Comparison of ENCODE assay signal across 8 cellular contexts in the genomic region with DNA sequence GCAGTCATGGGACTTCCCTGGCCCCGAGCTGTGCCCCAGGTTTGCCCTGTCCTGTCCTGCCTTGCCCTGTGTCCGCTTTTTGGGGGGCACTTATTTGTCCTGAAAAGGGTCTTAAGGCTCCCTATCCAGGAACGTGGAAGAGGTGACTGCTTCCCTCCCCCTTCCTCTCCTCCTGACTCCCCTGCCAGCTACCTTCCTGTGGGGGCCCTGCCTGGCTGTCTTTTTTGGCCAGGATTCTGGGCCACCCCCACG. TPM values are rescaled to one million over a fixed set of nuclear protein-coding genes. Genes with fewer than 3 reads are reported as not detected.
DNase-seq lines count a peak whose midpoint lies in the region; ATAC-seq and TF ChIP-seq lines count a peak whose summit lies in the region.

No MANE protein-coding gene starts in this region.

- H3K4me1 ChIP-seq in Loucy (ENCODE audit: insufficient read depth, low read length, poor library complexity, severe bottlenecking) (peaks cover 34% of the 10 kb centered on the region), muscle layer of duodenum (ENCODE audit: control insufficient read depth in 1 of 2, insufficient read depth in 2 of 2, low read length in 2 of 2) (peaks cover 16% of the 10 kb centered on the region in 2 donors)

- H3K27ac ChIP-seq in caudate nucleus (ENCODE audit: low read depth, low read length), result peak overlapping the region; percentile 99
- H3K27ac ChIP-seq in muscle layer of duodenum (ENCODE audit: low read length), result peak overlapping the region; percentile 100

- no peaks in the 10 kb centered on the region for H3K9me2 ChIP-seq in Loucy (replicated peaks; ENCODE audit: low read depth, low read length)

- H3F3A ChIP-seq in Loucy (ENCODE audit: low read depth), result peaks cover 10% of the 10 kb centered on the region

- H3K9ac ChIP-seq in Loucy (ENCODE audit: low read depth, low read length, poor library complexity, severe bottlenecking), result peak overlapping the region; percentile 100

- H3K4me3 ChIP-seq in AG09309 (ENCODE audit: control insufficient read depth, low read depth, low read length) (peak overlapping the region; percentile 62), Loucy (ENCODE audit: low read length, poor library complexity, severe bottlenecking) (peak overlapping the region; percentile 97), muscle layer of duodenum (ENCODE audit: low read depth in 1 of 2, low read length in 2 of 2) (peak overlapping the region; percentile 51 to 78)

- TF ChIP-seq CTCF in AG09309 (IDR thresholded peaks at IDR 0.05; ENCODE audit: control insufficient read depth, insufficient read depth, low read depth, low read length, missing control alignments) (no peak), Loucy (conservative IDR thresholded peaks at IDR 0.05; ENCODE audit: low read length) (no peak)

- peak overlapping the region; percentile 78 for H3K4me2 ChIP-seq in Loucy (ENCODE audit: low read depth, low read length, poor library complexity, severe bottlenecking)

- DNase-seq in AG09309 (ENCODE audit: low read depth) (no peak), caudate nucleus (lab: John Stamatoyannopoulos, UW) (peak in 1 of 61 donors; percentile 74), dermis blood vessel endothelial cell (no peak), H4 (ENCODE audit: low spot score) (no peak), posterior cingulate gyrus (no peak)

- H3K9me3 ChIP-seq in Loucy (ENCODE audit: insufficient read depth, low read depth, low read length), result no peaks in the 10 kb centered on the region
- H3K9me3 ChIP-seq in muscle layer of duodenum (ENCODE audit: control insufficient read depth in 1 of 2, low read length in 2 of 2), result no peaks in the 10 kb centered on the region

- H3K36me3 ChIP-seq in Loucy (ENCODE audit: insufficient read depth, low read length), result no peaks in the 10 kb centered on the region
- peaks cover 0 to 11% of the 10 kb centered on the region in 2 donors for H3K36me3 ChIP-seq in muscle layer of duodenum (ENCODE audit: control insufficient read depth in 1 of 2, insufficient read depth in 2 of 2, low read length in 2 of 2)

- H3K79me2 ChIP-seq in Loucy (ENCODE audit: insufficient read depth, low read length), result no peaks in the 10 kb centered on the region

- H4K20me1 ChIP-seq in Loucy (ENCODE audit: insufficient read depth, low read length, poor library complexity, severe bottlenecking), result no peaks in the 10 kb centered on the region

- peak overlapping the region; percentile 77 for H2AFZ ChIP-seq in Loucy (ENCODE audit: low read length)

- H3K27me3 ChIP-seq in Loucy (ENCODE audit: insufficient read depth, low read length, poor library complexity, severe bottlenecking) (no peaks in the 10 kb centered on the region), muscle layer of duodenum (ENCODE audit: low read depth, low read length) (no peaks in the 10 kb centered on the region)

- intact Hi-C loops in posterior cingulate gyrus (cut with DNase I), result loop anchor here (2.0 kb wide), 1 partner anchor 180 kb away; no protein-coding TSS in a partner anchor

- no peak for ATAC-seq in HG03439 (IDR thresholded peaks at IDR 0.05; ENCODE audit: unreplicated experiment)

RNA-seq across cellular contexts. Expression of gene KLF9, which starts 6.5 kb away (rescaled TPM):
- total RNA-seq in dermis blood vessel endothelial cell, result 31.0 and 38.8 TPM in 2 replicates
- total RNA-seq in H4 (2014; rRNA removed; shearing (Covaris generic)), result 15.9 and 17.4 TPM in 2 replicates
